22 cellular contexts compared by ENCODE assay signal in the genomic region with DNA sequence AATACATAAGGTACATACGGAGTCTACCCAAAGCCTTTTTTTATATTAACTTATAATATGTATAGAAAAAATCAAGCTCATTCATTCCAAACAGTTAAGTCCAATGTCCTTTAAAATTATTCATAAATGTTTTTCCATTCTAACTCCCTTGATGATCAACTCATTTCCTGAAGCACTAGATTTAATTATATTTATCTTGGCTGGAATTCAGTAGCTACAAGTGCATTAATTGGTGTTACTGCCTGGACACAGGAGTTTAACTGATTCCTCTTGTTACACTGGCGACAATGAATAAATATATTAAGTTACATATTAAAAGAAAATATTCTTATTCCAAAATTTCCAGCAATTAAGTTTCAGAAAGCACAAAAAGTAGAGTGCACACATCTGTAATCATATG. TPM values are rescaled to one million over a fixed set of nuclear protein-coding genes. Genes with fewer than 3 reads are reported as not detected.
DNase-seq lines count a peak whose midpoint lies in the region; ATAC-seq and TF ChIP-seq lines count a peak whose summit lies in the region.
"Had no signal": no experiment of that assay in that cellular context is flagged by ENCODE, and none has a peak within 500 bp of the region (broad histone marks: within the 10 kb centered on the region; RNA-seq: fewer than 3 reads in every experiment).

No MANE protein-coding gene starts in this region.

- H3K9me3 ChIP-seq in heart right ventricle (no peaks in the 10 kb centered on the region), osteoblast (ENCODE audit: low read depth, low read length) (no peaks in the 10 kb centered on the region)
- H3K9me3 ChIP-seq: colonic mucosa, lower lobe of right lung, ovary, tibial nerve had no signal

- 45 to 60% methylated on average over 2 of the region's 2 CpGs for WGBS in heart right ventricle, 2 donors

- H3K4me2 ChIP-seq in osteoblast (ENCODE audit: insufficient read depth, low read length): no peak overlapping the region

- H4K20me1 ChIP-seq in osteoblast (ENCODE audit: insufficient read depth, low read length): no peaks in the 10 kb centered on the region

- DNase-seq in DMS79 (lab: John Stamatoyannopoulos, UW) (peak; percentile 70), NCI-H1436 (lab: John Stamatoyannopoulos, UW) (peak; percentile 70), NCI-H748 (lab: John Stamatoyannopoulos, UW; ENCODE audit: unreplicated experiment) (peak; percentile 94), left colon (no peak), amygdala (lab: John Stamatoyannopoulos, UW) (no peak), CD1c-positive myeloid dendritic cell (ENCODE audit: extremely low spot score) (no peak), heart right ventricle (no peak), osteoblast (ENCODE audit: insufficient read length, low spot score, missing footprints) (no peak)
- DNase-seq: activated CD4-positive, alpha-beta T cell treated with anti-CD3 and anti-CD28 coated beads for 36 hours; activated naive CD8-positive, alpha-beta T cell treated with anti-CD3 and anti-CD28 coated beads for 36 hours; brain microvascular endothelial cell; CD8-positive, alpha-beta memory T cell; colonic mucosa; GM23248; Kasumi-1; lower lobe of right lung; NCI-H187; ovary; stimulated activated CD4-positive, alpha-beta T cell treated with anti-CD3 and anti-CD28 coated beads, Interleukin-1b, Interleukin-23, amount 100 ng/mL, for 48 hours; stimulated activated naive CD8-positive, alpha-beta T cell treated with anti-CD3 and anti-CD28 coated beads, Interleukin-15, Interleukin-2, amounts not matched to agents 100 U/mL and 50 U/mL, for 24 hours had no signal

- H3K4me3 ChIP-seq in heart right ventricle (no peak overlapping the region), osteoblast (ENCODE audit: insufficient read depth, low read length) (no peak overlapping the region)
- H3K4me3 ChIP-seq: colonic mucosa, GM23248, lower lobe of right lung, ovary, tibial nerve had no signal

- intact Hi-C loops in left colon (cut with DNase I, micrococcal nuclease) (no loop called here), heart right ventricle (cut with DNase I) (no loop called here)

- ATAC-seq in left colon: peak; percentile 56
- no peak for ATAC-seq in heart right ventricle
- ATAC-seq: activated CD4-positive, alpha-beta T cell treated with anti-CD3 and anti-CD28 coated beads for 36 hours; lower lobe of right lung; stimulated activated naive CD8-positive, alpha-beta T cell treated with anti-CD3 and anti-CD28 coated beads, Interleukin-15, Interleukin-2, amounts not matched to agents 100 U/mL and 50 U/mL, for 24 hours had no signal

- no peak for TF ChIP-seq CTCF in heart right ventricle (IDR thresholded peaks at IDR 0.05)
- TF ChIP-seq CTCF in osteoblast (IDR thresholded peaks at IDR 0.05; ENCODE audit: extremely low read depth, low read depth, low read length): no peak

- H3K27me3 ChIP-seq in heart right ventricle (peaks cover 0 to 4% (median 0%) of the 10 kb centered on the region in 7 donors), osteoblast (ENCODE audit: insufficient read depth, low read length) (no peaks in the 10 kb centered on the region)
- H3K27me3 ChIP-seq: brain microvascular endothelial cell, colonic mucosa, ovary, tibial nerve had no signal

- H3K4me1 ChIP-seq in heart right ventricle (peaks cover 0 to 9% (median 0%) of the 10 kb centered on the region in 9 donors), osteoblast (ENCODE audit: insufficient read depth, low read length) (peaks cover 9% of the 10 kb centered on the region)
- H3K4me1 ChIP-seq: lower lobe of right lung had no signal

- H3K79me2 ChIP-seq in osteoblast (ENCODE audit: insufficient read depth, low read length): no peaks in the 10 kb centered on the region

- H3K36me3 ChIP-seq in heart right ventricle: no peaks in the 10 kb centered on the region
- no peaks in the 10 kb centered on the region for H3K36me3 ChIP-seq in osteoblast (ENCODE audit: insufficient read depth, low read length)
- H3K36me3 ChIP-seq: colonic mucosa, lower lobe of right lung, ovary, tibial nerve had no signal

- H3K27ac ChIP-seq in heart right ventricle (no peak overlapping the region), osteoblast (ENCODE audit: low read depth, low read length) (no peak overlapping the region)
- H3K27ac ChIP-seq: brain microvascular endothelial cell, colonic mucosa, GM23248, lower lobe of right lung, ovary, tibial nerve had no signal

- H2AFZ ChIP-seq in osteoblast (ENCODE audit: low read length): no peak overlapping the region
- H2AFZ ChIP-seq: GM23248 had no signal

RNA-seq across cellular contexts. Expression of a gene that starts 35.8 kb away (rescaled TPM):
- 10 to 100 TPM; 88.6 to 96.3 TPM for total RNA-seq in left colon
- total RNA-seq in heart right ventricle: under 1 TPM in 8 of 10 donors, not detected in 2; 0.13 to 0.56 (median 0.27) TPM
- polyA plus RNA-seq in heart right ventricle: 1 to 10 TPM in 1 of 2 donors, under 1 TPM in 1; 0.16 to 1.1 TPM
- 11.2 and 12.7 TPM in 2 replicates for total RNA-seq in osteoblast
- total RNA-seq: RPMI7951 had no signal

Comparison
In these comparisons a context has a peak if more than half of its experiments do, and no peak if none do; other contexts are left out.
1. DNase-seq: peak in DMS79 (single experiment), NCI-H1436 (single experiment) and NCI-H748 (single experiment); none in left colon (0 of 2), amygdala (0 of 56), CD1c-positive myeloid dendritic cell (single experiment), heart right ventricle (0 of 2) and osteoblast (single experiment).